In genomic region chr12:119229205-119229604, GRCh38 we compare ENCODE assay signal across 24 cellular contexts. TPM values are rescaled to one million over a fixed set of nuclear protein-coding genes. Genes with fewer than 3 reads are reported as not detected.
DNase-seq lines count a peak whose midpoint lies in the region; ATAC-seq, FAIRE-seq and TF ChIP-seq lines count a peak whose summit lies in the region.
"Had no signal": no experiment of that assay in that cellular context is flagged by ENCODE, and none has a peak within 500 bp of the region (broad histone marks: within the 10 kb centered on the region; RNA-seq: fewer than 3 reads in every experiment).

No MANE protein-coding gene starts in this region.

- CTCF ChIA-PET in T-cell (lab: Charles Lee): no interaction called here

- H3K9me3 Mint-ChIP-seq in GM23338 (peaks cover 3% of the 10 kb centered on the region; the same call in 2 of the 3 replicates), endothelial cell (ENCODE audit: unreplicated experiment) (no peaks in the 10 kb centered on the region), neural progenitor cell (peaks cover 3% of the 10 kb centered on the region), T-cell (peaks cover 0 to 4% (median 0%) of the 10 kb centered on the region in 3 donors)
- H3K9me3 Mint-ChIP-seq: CD8-positive, alpha-beta T cell had no signal

- peaks cover 41% of the 10 kb centered on the region for H3K4me1 Mint-ChIP-seq in GM23338
- H3K4me1 Mint-ChIP-seq in endothelial cell (ENCODE audit: unreplicated experiment): peaks cover 6% of the 10 kb centered on the region
- H3K4me1 Mint-ChIP-seq in neural progenitor cell: peaks cover 12% of the 10 kb centered on the region
- no peaks in the 10 kb centered on the region for H3K4me1 Mint-ChIP-seq in T-cell

- FAIRE-seq in urothelium cell line (lab: Jason Lieb, UNC): no peak
- FAIRE-seq: A204.1, GM12878, HepG2 had no signal

- H3K79me2 ChIP-seq in GM23338 (replicated peaks; ENCODE audit: insufficient read depth) (no peaks in the 10 kb centered on the region), neural progenitor cell (ENCODE audit: low read depth) (no peaks in the 10 kb centered on the region)

- H3K36me3 Mint-ChIP-seq in GM23338 (ENCODE audit: low read depth): no peaks in the 10 kb centered on the region
- H3K36me3 Mint-ChIP-seq in endothelial cell (ENCODE audit: low read depth, unreplicated experiment): peaks cover 5% of the 10 kb centered on the region
- H3K36me3 Mint-ChIP-seq in neural progenitor cell: no peaks in the 10 kb centered on the region
- no peaks in the 10 kb centered on the region for H3K36me3 Mint-ChIP-seq in T-cell
- H3K36me3 Mint-ChIP-seq: CD8-positive, alpha-beta T cell had no signal

- POLR2A ChIA-PET in T-cell (lab: Charles Lee): interaction anchor here in 1 of 2 donors (0.6 kb wide), 1 partner anchor 85 kb away, joined by 7 read pairs; no protein-coding TSS in a partner anchor

- peak; percentile 28; the same call in 2 of the 3 replicates for ATAC-seq in GM23338
- no peak for ATAC-seq in T-cell (replicated peaks in 1 of 4)
- ATAC-seq: CD8-positive, alpha-beta T cell had no signal

- H2AFZ ChIP-seq in GM23338 (no peak overlapping the region), neural progenitor cell (replicated peaks) (peak overlapping the region; percentile 59)

- TF ChIP-seq CTCF in GM23338 (conservative IDR thresholded peaks at IDR 0.05; ENCODE audit: low read depth in 2 of 2) (no peak; a peak in 1 of 4 replicates), endothelial cell (IDR thresholded peaks at IDR 0.05; ENCODE audit: unreplicated experiment) (no peak), neural progenitor cell (IDR thresholded peaks at IDR 0.05) (no peak)

- H3K9me2 ChIP-seq in GM23338 (ENCODE audit: insufficient read depth): no peaks in the 10 kb centered on the region; the same call in 1 of the 2 replicates

- H3K36me3 ChIP-seq in GM23338 (ENCODE audit: insufficient read depth) (no peaks in the 10 kb centered on the region), neural progenitor cell (no peaks in the 10 kb centered on the region)

- H3K27ac ChIP-seq in GM23338 (ENCODE audit: low read depth): no peak overlapping the region
- H3K27ac ChIP-seq in neural progenitor cell: no peak overlapping the region
- H3K27ac ChIP-seq: RWPE1 had no signal

- H3K27me3 ChIP-seq in GM23338 (ENCODE audit: insufficient read depth) (no peaks in the 10 kb centered on the region), neural progenitor cell (no peaks in the 10 kb centered on the region)

- H4K20me1 ChIP-seq in GM23338 (replicated peaks; ENCODE audit: insufficient read depth) (no peaks in the 10 kb centered on the region), neural progenitor cell (ENCODE audit: low read depth) (no peaks in the 10 kb centered on the region)

- H3K4me3 ChIP-seq in GM23338 (no peak overlapping the region), neural progenitor cell (no peak overlapping the region)
- H3K4me3 ChIP-seq: GM12878 had no signal

- no peaks in the 10 kb centered on the region for H3F3A ChIP-seq in GM23338 (replicated peaks; ENCODE audit: low read depth)
- no peaks in the 10 kb centered on the region for H3F3A ChIP-seq in neural progenitor cell (ENCODE audit: low read depth)

- H3K27ac Mint-ChIP-seq in GM23338 (no peak overlapping the region), endothelial cell (ENCODE audit: unreplicated experiment) (peak overlapping the region; percentile 42), neural progenitor cell (no peak overlapping the region), T-cell (no peak overlapping the region)
- H3K27ac Mint-ChIP-seq: CD8-positive, alpha-beta T cell had no signal

- H3K4me1 ChIP-seq in GM23338 (ENCODE audit: insufficient read depth) (0 out of 2 replicates have a peak, but pooled peaks cover 6% of the 10 kb centered on the region), neural progenitor cell (peaks cover 5% of the 10 kb centered on the region)
- H3K4me1 ChIP-seq: Caco-2 had no signal

- H3K9me3 ChIP-seq in neural progenitor cell (ENCODE audit: low read depth): no peaks in the 10 kb centered on the region
- H3K9me3 ChIP-seq: Caco-2 had no signal

- H3K4me2 ChIP-seq in GM23338 (no peak overlapping the region), neural progenitor cell (no peak overlapping the region)

- DNase-seq in GM23338 (ENCODE audit: low spot score) (peak; percentile 35), OCI-M1 (lab: John Stamatoyannopoulos, UW) (peak; percentile 35), endothelial cell (ENCODE audit: low spot score) (no peak), neural progenitor cell (ENCODE audit: low spot score) (no peak), T-cell (no peak), urothelium cell line (ENCODE audit: low spot score) (no peak), AG08396 (ENCODE audit: low spot score) (no peak)
- DNase-seq: AML-193; CD8-positive, alpha-beta T cell; GDM1; Kasumi-1; NCI-H1092 treated with DMSO at 0.1 percent for 48 hours; NCI-H1436; NCI-H187; NCI-H2081 treated with DMSO at 0.1 percent for 48 hours; NCI-H345; NCI-H748 treated with DMSO at 0.1 percent for 48 hours; NK-92 treated with Interleukin-12 subunit alpha and Interleukin-12 subunit beta, amount 100 ng/mL, for 24 hours; SHP77 had no signal

- H3K27me3 Mint-ChIP-seq in GM23338 (ENCODE audit: insufficient read depth, low read depth, poor library complexity) (peaks cover 30% of the 10 kb centered on the region), endothelial cell (ENCODE audit: unreplicated experiment) (peaks cover 6% of the 10 kb centered on the region), neural progenitor cell (ENCODE audit: insufficient read depth, low read depth) (peaks cover 7% of the 10 kb centered on the region), T-cell (peaks cover 10 to 22% of the 10 kb centered on the region in 2 donors)

- H3K9ac ChIP-seq in neural progenitor cell: no peak overlapping the region

- H3K4me3 Mint-ChIP-seq in GM23338 (no peak overlapping the region), endothelial cell (ENCODE audit: unreplicated experiment) (no peak overlapping the region), neural progenitor cell (no peak overlapping the region), T-cell (no peak overlapping the region)
- H3K4me3 Mint-ChIP-seq: CD8-positive, alpha-beta T cell had no signal

TF ChIP-seq in GM23338, 12 proteins besides CTCF, POLR2A, EP300 and RAD21 (continues in another document):
- no peak for TF ChIP-seq NANOG (IDR thresholded peaks at IDR 0.05; ENCODE audit: borderline replicate concordance)

RNA-seq across cellular contexts. Expression of gene HSPB8, which starts 50.5 kb away (rescaled TPM):
- total RNA-seq in GM23338 (2014; rRNA removed; shearing (Covaris generic)): 4.7 and 4.8 TPM in 2 replicates
- 3.5 and 4.3 TPM in 2 replicates for polyA plus RNA-seq in GM23338 (2016; fragmentation: Nextera tagmentation; extraction: Ambion mirVana)
- total RNA-seq in endothelial cell (ENCODE audit: unreplicated experiment) (2.7 TPM), neural progenitor cell (ENCODE audit: low replicate concordance) (not detected in 2 replicates), T-cell (under 1 TPM in 1 of 5 donors, not detected in 4; 0.18 TPM)
- total RNA-seq: CD8-positive, alpha-beta T cell had no signal
- polyA plus RNA-seq: GM12878 had no signal

Comparison
In these comparisons a context has a peak if more than half of its experiments do, and no peak if none do; other contexts are left out.
1. DNase-seq: peak in GM23338 (single experiment) and OCI-M1 (single experiment); none in endothelial cell (single experiment), neural progenitor cell (single experiment), T-cell (0 of 34), urothelium cell line (single experiment) and AG08396 (single experiment).